33 cellular contexts compared by ENCODE assay signal in genomic region chr10:133048306-133048705, GRCh38. TPM values are rescaled to one million over a fixed set of nuclear protein-coding genes. Genes with fewer than 3 reads are reported as not detected.
"Had no signal": no experiment of that assay in that cellular context is flagged by ENCODE, and none has a peak within 500 bp of the region (broad histone marks: within the 10 kb centered on the region; RNA-seq: fewer than 3 reads in every experiment).

No MANE protein-coding gene starts in this region.

- H2AFZ ChIP-seq: hepatocyte had no signal

- H3K9me3 ChIP-seq: heart right ventricle, left ventricle myocardium inferior, ovary, testis, thyroid gland, transverse colon, upper lobe of left lung, vagina had no signal

- H3K4me3 Mint-ChIP-seq: mesothelial cell of epicardium; naive B cell; natural killer cell; neural crest cell; stimulated activated effector memory CD8-positive, alpha-beta T cell treated with anti-CD3 and anti-CD28 coated beads, Interleukin-12 subunit alpha, Interleukin-12 subunit beta, amount 100 ng/mL, for 72 hours; stimulated activated naive CD8-positive, alpha-beta T cell treated with anti-CD3 and anti-CD28 coated beads, Interleukin-15, amount 100 ng/mL, for 72 hours had no signal

- DNase-seq: heart right ventricle; islet precursor cell; left ventricle myocardium inferior; mesendoderm; naive B cell; natural killer cell; ovary; stimulated activated CD4-positive, alpha-beta T cell treated with anti-CD3 and anti-CD28 coated beads, Interleukin-12 subunit alpha, Interleukin-12 subunit beta, amount 100 ng/mL, for 4 hours; stimulated activated CD4-positive, alpha-beta T cell treated with anti-CD3 and anti-CD28 coated beads, Interleukin-15, amount 100 ng/mL, for 24 hours; stimulated activated CD4-positive, alpha-beta T cell treated with anti-CD3 and anti-CD28 coated beads, Interleukin-4, amount 100 ng/mL, for 24 hours; stimulated activated naive CD4-positive, alpha-beta T cell; stimulated activated naive CD8-positive, alpha-beta T cell treated with anti-CD3 and anti-CD28 coated beads, Interleukin-15, amount 100 ng/mL, for 72 hours; substantia nigra; testis; thyroid gland; transverse colon had no signal

- H3K79me2 ChIP-seq: hepatocyte had no signal

- H3K9me3 Mint-ChIP-seq: mesothelial cell of epicardium; naive B cell; natural killer cell; neural crest cell; stimulated activated effector memory CD8-positive, alpha-beta T cell treated with anti-CD3 and anti-CD28 coated beads, Interleukin-12 subunit alpha, Interleukin-12 subunit beta, amount 100 ng/mL, for 72 hours; stimulated activated naive CD8-positive, alpha-beta T cell treated with anti-CD3 and anti-CD28 coated beads, Interleukin-15, amount 100 ng/mL, for 72 hours had no signal

- H3K36me3 Mint-ChIP-seq: mesothelial cell of epicardium; naive B cell; natural killer cell; stimulated activated effector memory CD8-positive, alpha-beta T cell treated with anti-CD3 and anti-CD28 coated beads, Interleukin-12 subunit alpha, Interleukin-12 subunit beta, amount 100 ng/mL, for 72 hours had no signal

- H3K4me1 ChIP-seq: heart right ventricle, left ventricle myocardium inferior, testis, thyroid gland, transverse colon, upper lobe of left lung, vagina had no signal

- ATAC-seq: heart right ventricle; natural killer cell; right cardiac atrium; sciatic nerve; stimulated activated effector memory CD8-positive, alpha-beta T cell treated with anti-CD3 and anti-CD28 coated beads, Interleukin-12 subunit alpha, Interleukin-12 subunit beta, amount 100 ng/mL, for 72 hours; stimulated activated naive CD8-positive, alpha-beta T cell treated with anti-CD3 and anti-CD28 coated beads, Interleukin-15, amount 100 ng/mL, for 72 hours had no signal

- H3K27me3 ChIP-seq: hepatocyte, ovary, testis, thyroid gland, vagina had no signal

- H3K27ac ChIP-seq: heart right ventricle, hepatocyte, left ventricle myocardium inferior, ovary, skin epidermis, testis, thyroid gland, transverse colon, upper lobe of left lung, vagina had no signal

- H3K4me3 ChIP-seq: heart right ventricle, hepatocyte, left ventricle myocardium inferior, lung, ovary, skin epidermis, testis, thyroid gland, transverse colon, upper lobe of left lung, vagina had no signal

- H3K36me3 ChIP-seq: heart right ventricle, left ventricle myocardium inferior, ovary, thyroid gland, transverse colon, upper lobe of left lung, vagina had no signal

- H3K4me1 Mint-ChIP-seq: mesothelial cell of epicardium; naive B cell; natural killer cell; stimulated activated effector memory CD8-positive, alpha-beta T cell treated with anti-CD3 and anti-CD28 coated beads, Interleukin-12 subunit alpha, Interleukin-12 subunit beta, amount 100 ng/mL, for 72 hours; stimulated activated naive CD8-positive, alpha-beta T cell treated with anti-CD3 and anti-CD28 coated beads, Interleukin-15, amount 100 ng/mL, for 72 hours had no signal

- H3K27ac Mint-ChIP-seq: mesothelial cell of epicardium; naive B cell; natural killer cell; progenitor cell of endocrine pancreas; stimulated activated effector memory CD8-positive, alpha-beta T cell treated with anti-CD3 and anti-CD28 coated beads, Interleukin-12 subunit alpha, Interleukin-12 subunit beta, amount 100 ng/mL, for 72 hours had no signal

- H3K4me2 ChIP-seq: hepatocyte had no signal

RNA-seq across cellular contexts. Expression of gene ADGRA1, which starts 39.4 kb away (rescaled TPM):
- total RNA-seq: kidney epithelial cell, left ventricle myocardium inferior, lower leg skin, mesothelial cell of epicardium, mononuclear cell, natural killer cell, pulmonary artery endothelial cell, renal cortical epithelial cell, urinary bladder had no signal
- polyA plus RNA-seq: hepatocyte, ovary had no signal
